25 cellular contexts compared by ENCODE assay signal in the genomic region with DNA sequence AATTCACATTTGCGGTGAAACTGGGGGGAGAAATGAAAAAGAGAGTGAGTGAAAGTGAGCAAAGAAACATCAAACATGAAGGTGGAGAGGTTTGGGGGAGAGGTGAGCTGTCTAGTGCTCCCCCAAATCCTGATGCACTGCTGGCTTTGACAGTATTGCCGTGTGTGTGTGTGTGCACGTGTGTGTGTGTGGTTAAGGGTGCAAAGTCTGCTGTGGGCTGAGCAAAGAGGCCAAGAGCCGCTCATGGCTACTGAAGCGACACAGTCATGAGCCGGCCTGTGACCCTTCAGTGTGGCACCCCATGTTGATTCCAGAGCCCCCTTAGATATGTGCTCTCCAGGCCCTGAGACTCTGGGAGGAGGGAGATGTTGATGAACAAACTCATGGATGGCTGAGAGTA.
"Had no signal": no experiment of that assay in that cellular context is flagged by ENCODE, and none has a peak within 500 bp of the region (broad histone marks: within the 10 kb centered on the region; RNA-seq: fewer than 3 reads in every experiment).

No MANE protein-coding gene starts in this region.

- H3K36me3 ChIP-seq: gastrocnemius medialis, prostate gland, thyroid gland, vagina had no signal

- H3K27ac ChIP-seq: dorsolateral prefrontal cortex, gastrocnemius medialis, heart left ventricle, left ventricle myocardium inferior, lower lobe of right lung, prostate gland, right atrium auricular region, stomach, thyroid gland, vagina had no signal

- DNase-seq: dorsolateral prefrontal cortex; effector CD4-positive, alpha-beta T cell; foreskin fibroblast; gastrocnemius medialis; heart left ventricle; hippocampal formation; left cardiac atrium; left ventricle myocardium inferior; lower lobe of right lung; naive thymus-derived CD8-positive, alpha-beta T cell; nephron progenitor cell; stimulated activated CD4-positive, alpha-beta T cell treated with anti-CD3 and anti-CD28 coated beads, Interleukin-12 subunit alpha, Interleukin-12 subunit beta, amount 100 ng/mL, for 4 hours; stimulated activated CD4-positive, alpha-beta T cell treated with anti-CD3 and anti-CD28 coated beads, Interleukin-1b, Interleukin-23, amount 100 ng/mL, for 48 hours; stimulated activated CD4-positive, alpha-beta T cell treated with anti-CD3 and anti-CD28 coated beads, Interleukin-4, amount 100 ng/mL, for 1 hour; stimulated activated CD8-positive, alpha-beta memory T cell treated with anti-CD3 and anti-CD28 coated beads, Interleukin-4, amount 100 ng/mL, for 48 hours; stimulated activated naive CD4-positive, alpha-beta T cell; stomach; thyroid gland; trophoblast cell had no signal

- H3K27me3 ChIP-seq: dorsolateral prefrontal cortex, gastrocnemius medialis, heart left ventricle, right atrium auricular region, thyroid gland, vagina had no signal

- ATAC-seq: gastrocnemius medialis; heart left ventricle; left cardiac atrium; lower lobe of right lung; naive thymus-derived CD8-positive, alpha-beta T cell; sciatic nerve had no signal

- H3K9me3 ChIP-seq: gastrocnemius medialis, heart left ventricle, left ventricle myocardium inferior, lower lobe of right lung, prostate gland, right atrium auricular region, stomach, thyroid gland, vagina had no signal

- H3K4me1 ChIP-seq: gastrocnemius medialis, heart left ventricle, left ventricle myocardium inferior, lower lobe of right lung, prostate gland, right atrium auricular region, stomach, thyroid gland, vagina had no signal

- H3K4me3 ChIP-seq: dorsolateral prefrontal cortex, gastrocnemius medialis, heart left ventricle, left ventricle myocardium inferior, lower lobe of right lung, prostate gland, right atrium auricular region, smooth muscle cell, stomach, thyroid gland, vagina had no signal

- FAIRE-seq: islet of Langerhans had no signal
